Comparison of ENCODE assay signal across 10 cellular contexts in the genomic region with DNA sequence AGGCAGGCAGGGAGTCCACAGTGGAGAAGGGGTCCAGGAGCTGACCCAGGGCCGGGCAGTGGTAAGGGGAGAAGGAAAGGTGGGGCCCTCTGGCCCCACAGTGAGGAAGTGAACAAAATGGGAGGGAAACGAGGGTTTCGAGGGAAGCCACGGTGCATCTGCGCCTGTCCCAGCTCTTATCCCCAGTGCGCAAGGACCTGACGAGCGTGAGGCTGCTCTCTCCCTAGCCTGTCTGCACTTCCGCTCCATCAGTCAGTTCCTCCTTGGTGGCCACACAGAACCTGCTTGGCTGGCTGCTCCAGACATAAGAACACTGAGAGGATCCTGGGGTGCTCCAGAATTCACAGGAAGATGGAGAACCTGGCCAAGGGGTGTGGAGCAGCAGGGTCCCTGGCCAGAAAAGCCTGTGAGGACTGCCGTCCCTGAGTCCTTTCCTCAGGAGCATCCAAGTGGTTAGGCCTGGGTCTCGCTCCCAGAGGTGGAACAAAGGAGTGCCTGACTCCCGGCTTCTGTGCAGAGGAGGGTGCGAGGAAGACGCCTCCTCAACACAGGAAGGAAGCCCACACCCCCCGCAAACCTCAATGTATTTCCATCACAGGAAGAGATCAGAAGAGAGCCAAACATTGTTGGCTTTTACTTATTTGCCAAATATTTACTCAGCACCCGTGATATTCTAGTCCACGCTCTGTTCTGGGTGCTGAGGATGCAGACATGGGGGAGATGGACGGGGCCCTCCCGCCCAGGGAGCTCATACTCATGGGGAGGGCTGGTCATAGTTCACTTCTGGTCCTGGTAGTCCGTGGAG. TPM values are rescaled to one million over a fixed set of nuclear protein-coding genes. Genes with fewer than 3 reads are reported as not detected.
DNase-seq lines count a peak whose midpoint lies in the region; ATAC-seq and TF ChIP-seq lines count a peak whose summit lies in the region.
"Had no signal": no experiment of that assay in that cellular context is flagged by ENCODE, and none has a peak within 500 bp of the region (broad histone marks: within the 10 kb centered on the region; RNA-seq: fewer than 3 reads in every experiment).

No MANE protein-coding gene starts in this region.

- peaks cover 89% of the 10 kb centered on the region for H3K4me1 Mint-ChIP-seq in CD4-positive, alpha-beta T cell (ENCODE audit: low read depth)
- peaks cover 79% of the 10 kb centered on the region for H3K4me1 Mint-ChIP-seq in activated naive CD4-positive, alpha-beta T cell treated with anti-CD3 and anti-CD28 coated beads, Interleukin-2, amount 50 U/mL, for 24 hours

- DNase-seq in CD4-positive, alpha-beta T cell = peak; percentile 29 to 62 (median 50)
- DNase-seq in T-helper 1 cell = peak in 3 of 5 donors; percentile 31 to 75 (median 43)
- DNase-seq in posterior cingulate gyrus = peak in 6 of 10 donors; percentile 50 to 93 (median 69)
- DNase-seq in RPMI8226 = no peak
- DNase-seq: DMS53 had no signal

- H3K9me3 Mint-ChIP-seq in CD4-positive, alpha-beta T cell = no peaks in the 10 kb centered on the region
- no peaks in the 10 kb centered on the region for H3K9me3 Mint-ChIP-seq in activated naive CD4-positive, alpha-beta T cell treated with anti-CD3 and anti-CD28 coated beads, Interleukin-2, amount 50 U/mL, for 24 hours
- H3K9me3 Mint-ChIP-seq: neural crest cell had no signal

- peak overlapping the region; percentile 84 for H3K27ac Mint-ChIP-seq in CD4-positive, alpha-beta T cell
- peak overlapping the region; percentile 95 for H3K27ac Mint-ChIP-seq in activated naive CD4-positive, alpha-beta T cell treated with anti-CD3 and anti-CD28 coated beads, Interleukin-2, amount 50 U/mL, for 24 hours

- no peaks in the 10 kb centered on the region for H3K27me3 Mint-ChIP-seq in CD4-positive, alpha-beta T cell
- H3K27me3 Mint-ChIP-seq in activated naive CD4-positive, alpha-beta T cell treated with anti-CD3 and anti-CD28 coated beads, Interleukin-2, amount 50 U/mL, for 24 hours = no peaks in the 10 kb centered on the region

- intact Hi-C loops in CD4-positive, alpha-beta T cell (cut with DNase I, micrococcal nuclease) = loop anchor here (1.0 to 5.0 kb wide), 3 partner anchors 39 to 56 kb away; a partner anchor contains a TSS
- intact Hi-C loops in posterior cingulate gyrus (cut with DNase I) = loop anchor here (5.0 kb wide), 1 partner anchor 41 kb away; a partner anchor contains a TSS

- CTCF ChIA-PET in CD4-positive, alpha-beta T cell (lab: Charles Lee) = interaction anchor here (1.4 to 2.9 kb wide), 2 partner anchors 56 kb away, joined by 3 to 14 read pairs; a partner anchor contains a TSS

- H3K9me3 ChIP-seq in CD4-positive, alpha-beta T cell (ENCODE audit: control insufficient read depth, low read length) = peaks cover 16% of the 10 kb centered on the region

- H3K27ac ChIP-seq in CD4-positive, alpha-beta T cell (ENCODE audit: low read depth, low read length) = peak overlapping the region; percentile 64

- no peaks in the 10 kb centered on the region for H3K27me3 ChIP-seq in CD4-positive, alpha-beta T cell (ENCODE audit: control insufficient read depth, insufficient read depth, low read length)

- no peak for TF ChIP-seq CTCF in CD4-positive, alpha-beta T cell (IDR thresholded peaks at IDR 0.05)

- peaks cover 16% of the 10 kb centered on the region for H3K36me3 Mint-ChIP-seq in CD4-positive, alpha-beta T cell (ENCODE audit: low read depth)
- peaks cover 17% of the 10 kb centered on the region for H3K36me3 Mint-ChIP-seq in activated naive CD4-positive, alpha-beta T cell treated with anti-CD3 and anti-CD28 coated beads, Interleukin-2, amount 50 U/mL, for 24 hours

- POLR2A ChIA-PET in CD4-positive, alpha-beta T cell (lab: Charles Lee) = interaction anchor here (0.5 to 4.4 kb wide), 18 partner anchors 11 to 374 kb away, joined by 3 to 29 read pairs (median 6); a partner anchor contains a TSS

- peak; percentile 84 for ATAC-seq in CD4-positive, alpha-beta T cell (ENCODE audit: poor library complexity)
- ATAC-seq in HG02970 (IDR thresholded peaks at IDR 0.05; ENCODE audit: low FRiP score, unreplicated experiment) = no peak
- no peak for ATAC-seq in HG03521 (IDR thresholded peaks at IDR 0.05; ENCODE audit: unreplicated experiment)
- no peak for ATAC-seq in HG03442 (IDR thresholded peaks at IDR 0.05; ENCODE audit: unreplicated experiment)

- H3K4me3 Mint-ChIP-seq in CD4-positive, alpha-beta T cell = peak overlapping the region; percentile 82
- H3K4me3 Mint-ChIP-seq in activated naive CD4-positive, alpha-beta T cell treated with anti-CD3 and anti-CD28 coated beads, Interleukin-2, amount 50 U/mL, for 24 hours = peak overlapping the region; percentile 86
- H3K4me3 Mint-ChIP-seq: neural crest cell had no signal

RNA-seq across cellular contexts. Expression of a gene that starts 43.7 kb away (rescaled TPM):
- 10 to 100 TPM; 55.8 to 56.8 TPM for total RNA-seq in CD4-positive, alpha-beta T cell

RNA-seq across cellular contexts. Expression of a gene that starts 55.8 kb away (rescaled TPM):
- 10 to 100 TPM; 17.2 to 18.3 TPM for total RNA-seq in CD4-positive, alpha-beta T cell
